Comparison of ENCODE assay signal across 8 cellular contexts in genomic region chr1:21647431-21648373, GRCh38. TPM values are rescaled to one million over a fixed set of nuclear protein-coding genes. Genes with fewer than 3 reads are reported as not detected.
A peak's percentile ranks its signal among the peaks of the same experiment; 100 is the strongest.
DNase-seq lines count a peak whose midpoint lies in the region; ATAC-seq and TF ChIP-seq lines count a peak whose summit lies in the region.

No MANE protein-coding gene starts in this region.

- H3K9me2 ChIP-seq in neural cell (ENCODE audit: insufficient read depth, low read length) = no peaks in the 10 kb centered on the region

- TF ChIP-seq CTCF in NB4 (IDR thresholded peaks at IDR 0.05; ENCODE audit: low read depth, low read length) (no peak), neural cell (IDR thresholded peaks at IDR 0.05; ENCODE audit: poor library complexity, severe bottlenecking) (no peak), sigmoid colon (IDR thresholded peaks at IDR 0.05) (no peak)

- H2AFZ ChIP-seq in neural cell (ENCODE audit: low read depth, low read length) = no peak overlapping the region

- H3K9me3 Mint-ChIP-seq in activated T-helper 17 cell treated with anti-CD3 and anti-CD28 coated beads, Interleukin-2, amount 50 U/mL, for 72 hours = no peaks in the 10 kb centered on the region

- TF ChIP-seq POLR2A in NB4 (IDR thresholded peaks at IDR 0.05; ENCODE audit: extremely low read depth, insufficient read length) (no peak), sigmoid colon (IDR thresholded peaks at IDR 0.05) (no peak)

- no peak for ATAC-seq in GM21526 (IDR thresholded peaks at IDR 0.05; ENCODE audit: low FRiP score, unreplicated experiment)
- no peak for ATAC-seq in HG02678 (IDR thresholded peaks at IDR 0.05; ENCODE audit: unreplicated experiment)
- ATAC-seq in activated T-helper 17 cell treated with anti-CD3 and anti-CD28 coated beads, Interleukin-2, amount 50 U/mL, for 72 hours (replicated peaks) = no peak

- peaks cover 16% of the 10 kb centered on the region for H3K27me3 Mint-ChIP-seq in activated T-helper 17 cell treated with anti-CD3 and anti-CD28 coated beads, Interleukin-2, amount 50 U/mL, for 72 hours

- no peak overlapping the region for H3K4me3 Mint-ChIP-seq in activated T-helper 17 cell treated with anti-CD3 and anti-CD28 coated beads, Interleukin-2, amount 50 U/mL, for 72 hours

- H3K9me3 ChIP-seq in neural cell (ENCODE audit: low read length) (no peaks in the 10 kb centered on the region), sigmoid colon (no peaks in the 10 kb centered on the region)

- H4K20me1 ChIP-seq in neural cell (ENCODE audit: insufficient read depth) = no peaks in the 10 kb centered on the region

- no peak overlapping the region for H3K4me3 ChIP-seq in NB4 (ENCODE audit: low read depth, low read length)
- H3K4me3 ChIP-seq in neural cell (ENCODE audit: low read length) = no peak overlapping the region
- no peak overlapping the region for H3K4me3 ChIP-seq in sigmoid colon

- no peak for TF ChIP-seq RAD21 in neural cell (conservative IDR thresholded peaks at IDR 0.05)

- no peak overlapping the region for H3K9ac ChIP-seq in neural cell (ENCODE audit: low read length)

- DNase-seq in GM19238 (ENCODE audit: insufficient read length, low spot score) = peak; percentile 50
- peak; percentile 78 for DNase-seq in NB4 (ENCODE audit: low read depth)
- peak; percentile 46 to 82 for DNase-seq in T47D (ENCODE audit: low read depth in 1 of 2, low spot score in 1 of 2)
- DNase-seq in sigmoid colon = no peak

- no peaks in the 10 kb centered on the region for H3K36me3 Mint-ChIP-seq in activated T-helper 17 cell treated with anti-CD3 and anti-CD28 coated beads, Interleukin-2, amount 50 U/mL, for 72 hours (ENCODE audit: low read depth)

- H3K4me1 Mint-ChIP-seq in activated T-helper 17 cell treated with anti-CD3 and anti-CD28 coated beads, Interleukin-2, amount 50 U/mL, for 72 hours = peaks cover 10% of the 10 kb centered on the region

- no peak overlapping the region for H3K4me2 ChIP-seq in neural cell (ENCODE audit: low read length)

- H3K36me3 ChIP-seq in neural cell (ENCODE audit: insufficient read depth, low read length) (no peaks in the 10 kb centered on the region), sigmoid colon (no peaks in the 10 kb centered on the region)

- no peaks in the 10 kb centered on the region for H3K79me2 ChIP-seq in neural cell (replicated peaks; ENCODE audit: insufficient read depth, low read length)

- H3K27ac ChIP-seq in neural cell (ENCODE audit: low read length) = no peak overlapping the region
- no peak overlapping the region for H3K27ac ChIP-seq in sigmoid colon

- in situ Hi-C loops in T47D (cut with HindIII; ENCODE audit: low pct_unique_long_range_greater_than_20kb, low sequenced_read_pairs) = no loop called here

- intact Hi-C loops in sigmoid colon (cut with DNase I) = no loop called here

- TF ChIP-seq EP300 in neural cell (conservative IDR thresholded peaks at IDR 0.05; ENCODE audit: poor library complexity, severe bottlenecking) (no peak), sigmoid colon (IDR thresholded peaks at IDR 0.05) (no peak)

- H3K27me3 ChIP-seq in neural cell (ENCODE audit: insufficient read depth, low read depth, low read length) (peaks cover 1% of the 10 kb centered on the region), sigmoid colon (peaks cover 9 to 87% (median 20%) of the 10 kb centered on the region in 3 donors)

- H3F3A ChIP-seq in neural cell (ENCODE audit: insufficient read depth, low read length, poor library complexity, severe bottlenecking) = no peaks in the 10 kb centered on the region

- H3K4me1 ChIP-seq in sigmoid colon = peaks cover 0 to 13% (median 13%) of the 10 kb centered on the region in 4 donors

- WGBS in sigmoid colon, 2 donors = 38 to 42% methylated on average over 19 of the region's 19 CpGs

- H3K27ac Mint-ChIP-seq in activated T-helper 17 cell treated with anti-CD3 and anti-CD28 coated beads, Interleukin-2, amount 50 U/mL, for 72 hours = no peak overlapping the region

TF ChIP-seq in neural cell, 6 proteins besides CTCF, POLR2A, EP300 and RAD21:
- TF ChIP-seq REST (IDR thresholded peaks at IDR 0.05; ENCODE audit: borderline replicate concordance) = peak; percentile 59
- TF ChIP-seq POLR2AphosphoS5 (IDR thresholded peaks at IDR 0.05) = no peak

RNA-seq across cellular contexts. Expression of gene RAP1GAP, which starts 21.5 kb away (rescaled TPM):
- 9.8 and 13.0 TPM in 2 replicates for polyA plus RNA-seq in neural cell
- 11.7 and 11.8 TPM in 2 replicates for polyA minus RNA-seq in neural cell
- under 1 TPM in 3 of 4 donors, not detected in 1; 0.33 to 0.71 (median 0.54) TPM for total RNA-seq in sigmoid colon
- polyA plus RNA-seq in sigmoid colon = 10 to 100 TPM; 24.3 to 47.4 (median 43.9) TPM
- 1 to 10 TPM in 1 of 2 donors, under 1 TPM in 1; 0.45 to 6.0 TPM for total RNA-seq in activated T-helper 17 cell treated with anti-CD3 and anti-CD28 coated beads, Interleukin-2, amount 50 U/mL, for 72 hours
